ENCODE assay signal across 18 cellular contexts in genomic region chr7:25558605-25559004, GRCh38.
A peak's percentile ranks its signal among the peaks of the same experiment; 100 is the strongest.
DNase-seq lines count a peak whose midpoint lies in the region; ATAC-seq and TF ChIP-seq lines count a peak whose summit lies in the region.
"Had no signal": no experiment of that assay in that cellular context is flagged by ENCODE, and none has a peak within 500 bp of the region (broad histone marks: within the 10 kb centered on the region; RNA-seq: fewer than 3 reads in every experiment).

No MANE protein-coding gene starts in this region.

- H3K4me2 ChIP-seq in neural cell (ENCODE audit: low read length): no peak overlapping the region
- H3K4me2 ChIP-seq: BLaER1 had no signal

- no peaks in the 10 kb centered on the region for H4K20me1 ChIP-seq in neural cell (ENCODE audit: insufficient read depth)
- H4K20me1 ChIP-seq: BLaER1 had no signal

- no peak for ATAC-seq in HG03159 (IDR thresholded peaks at IDR 0.05; ENCODE audit: unreplicated experiment)

- no peaks in the 10 kb centered on the region for H3K79me2 ChIP-seq in neural cell (replicated peaks; ENCODE audit: insufficient read depth, low read length)

- no peaks in the 10 kb centered on the region for H3K36me3 ChIP-seq in HEK293 (ENCODE audit: control insufficient read depth in 2 of 2, insufficient read depth in 1 of 2, low read length in 2 of 2)
- no peaks in the 10 kb centered on the region for H3K36me3 ChIP-seq in neural cell (ENCODE audit: insufficient read depth, low read length)
- H3K36me3 ChIP-seq: BE2C, BLaER1 had no signal

- H3K9me3 ChIP-seq in HEK293 (ENCODE audit: control insufficient read depth, insufficient read depth, low read depth, low read length) (no peaks in the 10 kb centered on the region), neural cell (ENCODE audit: low read length) (no peaks in the 10 kb centered on the region)

- TF ChIP-seq RAD21 in neural cell (conservative IDR thresholded peaks at IDR 0.05): no peak

- in situ Hi-C loops in GM13977 (cut with MboI; ENCODE audit: low pct_unique_long_range_greater_than_20kb, low sequenced_read_pairs, unreplicated experiment): no loop called here

- H3K27me3 ChIP-seq in neural cell (ENCODE audit: insufficient read depth, low read depth, low read length): no peaks in the 10 kb centered on the region
- H3K27me3 ChIP-seq: BE2C, BLaER1 had no signal

- H3K4me3 ChIP-seq in HEK293 (ENCODE audit: low read depth, low read length) (no peak overlapping the region), neural cell (ENCODE audit: low read length) (no peak overlapping the region)
- H3K4me3 ChIP-seq: BLaER1 had no signal

- POLR2A ChIA-PET in HEK293 (lab: Yijun Ruan, JAX): no interaction called here

- no peak for TF ChIP-seq EP300 in neural cell (conservative IDR thresholded peaks at IDR 0.05; ENCODE audit: poor library complexity, severe bottlenecking)

- H2AFZ ChIP-seq in neural cell (ENCODE audit: low read depth, low read length): no peak overlapping the region

- H3K4me1 ChIP-seq in HEK293 (ENCODE audit: control insufficient read depth, insufficient read depth, low read length): no peaks in the 10 kb centered on the region

- TF ChIP-seq CTCF in HEK293 (tag by site-specific recombination; IDR thresholded peaks at IDR 0.05) (no peak), VCaP (conservative IDR thresholded peaks at IDR 0.05) (no peak), neural cell (IDR thresholded peaks at IDR 0.05; ENCODE audit: poor library complexity, severe bottlenecking) (no peak), GM13977 (IDR thresholded peaks at IDR 0.05; ENCODE audit: extremely low read depth, insufficient read depth, missing control alignments) (no peak)

- no peaks in the 10 kb centered on the region for H3F3A ChIP-seq in neural cell (ENCODE audit: insufficient read depth, low read length, poor library complexity, severe bottlenecking)

- H3K27ac ChIP-seq in HEK293 (ENCODE audit: extremely low read depth, low read depth, low read length): no peak overlapping the region
- H3K27ac ChIP-seq in VCaP: peak overlapping the region; percentile 98
- peak overlapping the region; percentile 76 for H3K27ac ChIP-seq in neural cell (ENCODE audit: low read length)
- H3K27ac ChIP-seq: BLaER1 had no signal

- no peak overlapping the region for H3K9ac ChIP-seq in neural cell (ENCODE audit: low read length)
- H3K9ac ChIP-seq: BLaER1 had no signal

- CTCF ChIA-PET in HEK293 (lab: Yijun Ruan, JAX): no interaction called here

- no peak for DNase-seq in GM13977 (ENCODE audit: low spot score)
- DNase-seq: 8988T; ACHN; BE2C; C1 segment of cervical spinal cord; CD4-positive, alpha-beta memory T cell; CD4-positive, CD25-positive, alpha-beta regulatory T cell; CD8-positive, alpha-beta memory T cell; COR-L47; DMS 273 treated with DMSO at 0.1 percent for 48 hours; DMS153; DMS79 treated with DMSO at 0.1 percent for 48 hours; GF-D8 had no signal

- no peaks in the 10 kb centered on the region for H3K9me2 ChIP-seq in neural cell (ENCODE audit: insufficient read depth, low read length)

TF ChIP-seq in HEK293, 187 proteins besides CTCF, POLR2A, EP300 and RAD21:
- TF ChIP-seq ZNF146 (tag by site-specific recombination; IDR thresholded peaks at IDR 0.05): 0 out of 2 replicates have a peak, but pooled peaks have one; percentile 21
- no peak for TF ChIP-seq ZNF707 (tag by site-specific recombination; IDR thresholded peaks at IDR 0.05)

TF ChIP-seq in neural cell, 6 proteins besides CTCF, POLR2A, EP300 and RAD21:
- TF ChIP-seq POLR2AphosphoS5 (IDR thresholded peaks at IDR 0.05): no peak
